11 cellular contexts compared by ENCODE assay signal in the genomic region with DNA sequence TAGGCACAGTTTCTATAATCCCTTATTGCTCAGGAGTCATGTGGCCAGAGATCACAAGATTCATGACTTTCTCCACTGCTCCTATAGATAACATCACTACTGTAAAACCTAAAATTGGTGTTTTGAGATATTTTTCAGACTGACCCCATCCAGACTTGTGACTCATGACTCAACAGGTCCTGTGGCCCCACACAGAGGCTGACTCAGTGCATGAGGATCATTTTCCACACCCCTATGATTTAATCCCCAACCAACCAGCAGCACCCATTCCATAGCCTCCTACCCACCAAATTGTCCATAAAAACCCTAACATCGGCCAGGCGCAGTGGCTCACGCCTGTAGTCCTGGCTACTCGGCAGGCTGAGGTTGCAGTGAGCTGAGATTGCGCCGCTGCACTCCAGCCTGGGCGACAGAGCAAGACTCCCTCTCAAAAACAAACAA. TPM values are rescaled to one million over a fixed set of nuclear protein-coding genes. Genes with fewer than 3 reads are reported as not detected.
DNase-seq lines count a peak whose midpoint lies in the region; ATAC-seq and TF ChIP-seq lines count a peak whose summit lies in the region.
"Had no signal": no experiment of that assay in that cellular context is flagged by ENCODE, and none has a peak within 500 bp of the region (broad histone marks: within the 10 kb centered on the region; RNA-seq: fewer than 3 reads in every experiment).

No MANE protein-coding gene starts in this region.

- 97% methylated on average over 7 of the region's 7 CpGs for WGBS in mammary epithelial cell (ENCODE audit: low coverage, missing lambda C conversion rate)

- H3K9me3 ChIP-seq in MG63 (no peaks in the 10 kb centered on the region), mammary epithelial cell (replicated peaks; ENCODE audit: insufficient read depth, low read length) (peaks cover 2% of the 10 kb centered on the region), osteoblast (ENCODE audit: low read depth, low read length) (no peaks in the 10 kb centered on the region)
- H3K9me3 ChIP-seq: neutrophil, suprapubic skin had no signal

- dilution Hi-C loops in mammary epithelial cell (cut with HindIII; ENCODE audit: low sequenced_read_pairs): no loop called here

- intact Hi-C loops in mammary epithelial cell (cut with micrococcal nuclease): no loop called here

- in situ Hi-C loops in G401 (cut with HindIII; ENCODE audit: low sequenced_read_pairs): no loop called here
- in situ Hi-C loops in mammary epithelial cell (cut with MboI; ENCODE audit: low sequenced_read_pairs in 2 of 2): no loop called here

- no peak overlapping the region for H3K9ac ChIP-seq in mammary epithelial cell (ENCODE audit: insufficient read depth, low read length)

- DNase-seq in G401 (ENCODE audit: low spot score): peak; percentile 26
- peak; percentile 48 for DNase-seq in MG63
- peak; percentile 44 for DNase-seq in mammary epithelial cell
- DNase-seq in osteoblast (ENCODE audit: insufficient read length, low spot score, missing footprints): peak; percentile 63
- no peak for DNase-seq in coronary artery (ENCODE audit: low spot score)
- DNase-seq in 8988T: no peak
- DNase-seq: activated CD4-positive, alpha-beta T cell treated with anti-CD3 and anti-CD28 coated beads, Interleukin-2, amount 50 U/mL, for 1 hour; T-helper 1 cell had no signal

- H3K4me1 ChIP-seq in mammary epithelial cell (ENCODE audit: insufficient read depth, low read length) (no peaks in the 10 kb centered on the region), osteoblast (ENCODE audit: insufficient read depth, low read length) (no peaks in the 10 kb centered on the region)
- H3K4me1 ChIP-seq: suprapubic skin had no signal

- H3K36me3 ChIP-seq in MG63 (no peaks in the 10 kb centered on the region), mammary epithelial cell (ENCODE audit: insufficient read depth, low read length) (no peaks in the 10 kb centered on the region), osteoblast (ENCODE audit: insufficient read depth, low read length) (no peaks in the 10 kb centered on the region)
- H3K36me3 ChIP-seq: neutrophil, suprapubic skin had no signal

- H2AFZ ChIP-seq in mammary epithelial cell (ENCODE audit: low read depth, low read length) (no peak overlapping the region), osteoblast (ENCODE audit: low read length) (no peak overlapping the region)

- CTCF ChIA-PET in mammary epithelial cell (lab: Charles Lee; ENCODE audit: low non-redundant PET): no interaction called here

- no peak for ATAC-seq in GM19397 (IDR thresholded peaks at IDR 0.05; ENCODE audit: unreplicated experiment)

- H3K4me2 ChIP-seq in mammary epithelial cell (ENCODE audit: insufficient read depth, low read depth, low read length) (no peak overlapping the region), osteoblast (ENCODE audit: insufficient read depth, low read length) (peak overlapping the region; percentile 4)

- no peak for TF ChIP-seq CTCF in mammary epithelial cell (conservative IDR thresholded peaks at IDR 0.05 in 1 of 2, IDR thresholded peaks at IDR 0.05 in 1 of 2; ENCODE audit: extremely low read depth in 1 of 2, insufficient read depth in 1 of 2, low read depth in 1 of 2, low read length in 2 of 2)
- TF ChIP-seq CTCF in osteoblast (IDR thresholded peaks at IDR 0.05; ENCODE audit: extremely low read depth, low read depth, low read length): no peak
- TF ChIP-seq CTCF in coronary artery (IDR thresholded peaks at IDR 0.05): no peak

- H3K79me2 ChIP-seq in mammary epithelial cell (ENCODE audit: insufficient read depth, low read length) (no peaks in the 10 kb centered on the region), osteoblast (ENCODE audit: insufficient read depth, low read length) (no peaks in the 10 kb centered on the region)

- H3K27me3 ChIP-seq in MG63 (no peaks in the 10 kb centered on the region), mammary epithelial cell (ENCODE audit: insufficient read depth, low read length) (no peaks in the 10 kb centered on the region), osteoblast (ENCODE audit: insufficient read depth, low read length) (no peaks in the 10 kb centered on the region)
- H3K27me3 ChIP-seq: neutrophil, suprapubic skin had no signal

- H3K4me3 ChIP-seq in MG63 (no peak overlapping the region), mammary epithelial cell (replicated peaks in 1 of 3; ENCODE audit: insufficient read depth in 1 of 3, low read depth in 2 of 3, low read length in 3 of 3) (no peak overlapping the region), osteoblast (ENCODE audit: insufficient read depth, low read length) (no peak overlapping the region), coronary artery (no peak overlapping the region)
- H3K4me3 ChIP-seq: suprapubic skin had no signal

- no peaks in the 10 kb centered on the region for H4K20me1 ChIP-seq in mammary epithelial cell (ENCODE audit: insufficient read depth, low read length)
- H4K20me1 ChIP-seq in osteoblast (ENCODE audit: insufficient read depth, low read length): no peaks in the 10 kb centered on the region

- no TSS peak for BruUV-seq in mammary epithelial cell (replicated peaks; lab: Mats Ljungman, UMichigan)

- H3K27ac ChIP-seq in mammary epithelial cell (ENCODE audit: insufficient read depth, low read depth, low read length): no peak overlapping the region
- H3K27ac ChIP-seq in osteoblast (ENCODE audit: low read depth, low read length): peak overlapping the region; percentile 52
- H3K27ac ChIP-seq in coronary artery: no peak overlapping the region
- H3K27ac ChIP-seq: neutrophil, suprapubic skin had no signal

RNA-seq across cellular contexts. Expression of a gene that starts 13.2 kb away (rescaled TPM):
- 15.8 and 19.9 TPM in 2 replicates for total RNA-seq in G401 (2014; rRNA removed; shearing (Covaris generic))
- total RNA-seq in MG63 (2014; rRNA removed; shearing (Covaris generic); ENCODE audit: low replicate concordance): 25.6 and 55.3 TPM in 2 replicates
- total RNA-seq in mammary epithelial cell (10 to 100 TPM; 23.3 to 43.4 TPM), osteoblast (45.6 and 47.4 TPM in 2 replicates)
- 9.4 TPM for polyA plus RNA-seq in mammary epithelial cell
- polyA minus RNA-seq in mammary epithelial cell: 40.2 TPM

Comparison
In these comparisons a context has a peak if more than half of its experiments do, and no peak if none do; other contexts are left out.
1. DNase-seq: peak in G401 (single experiment), MG63 (single experiment), mammary epithelial cell (single experiment) and osteoblast (single experiment); none in coronary artery (single experiment) and 8988T (single experiment).